8 cellular contexts compared by ENCODE assay signal in genomic region chr18:12307251-12307736, GRCh38. TPM values are rescaled to one million over a fixed set of nuclear protein-coding genes. Genes with fewer than 3 reads are reported as not detected.
A peak's percentile ranks its signal among the peaks of the same experiment; 100 is the strongest.
DNase-seq lines count a peak whose midpoint lies in the region; ATAC-seq, FAIRE-seq and TF ChIP-seq lines count a peak whose summit lies in the region.

No MANE protein-coding gene starts in this region.

- no peak for TF ChIP-seq POLR2A in A549 (IDR thresholded peaks at IDR 0.05; ENCODE audit: low read length)
- TF ChIP-seq POLR2A in vagina (IDR thresholded peaks at IDR 0.05), result peak in 1 of 2 donors; percentile 8

- peak overlapping the region; percentile 85 for H3K4me2 ChIP-seq in A549

- peak overlapping the region in 1 of 2 donors; percentile 60 for H3K9ac ChIP-seq in mucosa of rectum (ENCODE audit: low read depth in 1 of 2, low read length in 2 of 2)

- WGBS in A549 (ENCODE audit: missing lambda C conversion rate), result 91% methylated on average over 30 of the region's 30 CpGs

- H3K4me1 ChIP-seq in A549, result peaks cover 11% of the 10 kb centered on the region
- H3K4me1 ChIP-seq in mucosa of rectum (ENCODE audit: control insufficient read depth in 2 of 2, insufficient read depth in 2 of 2, low read length in 2 of 2), result peaks cover 2 to 8% of the 10 kb centered on the region in 2 donors
- H3K4me1 ChIP-seq in vagina, result peaks cover 35% of the 10 kb centered on the region

- H3K27ac ChIP-seq in A549, result peak overlapping the region; percentile 82 to 99
- H3K27ac ChIP-seq in RWPE1, result peak overlapping the region; percentile 97
- peak overlapping the region; percentile 97 for H3K27ac ChIP-seq in epithelial cell of prostate
- peak overlapping the region; percentile 83 for H3K27ac ChIP-seq in mucosa of rectum (ENCODE audit: low read depth in 2 of 2, low read length in 2 of 2)
- H3K27ac ChIP-seq in vagina, result peak overlapping the region; percentile 96

- no peak for TF ChIP-seq EP300 in A549 (IDR thresholded peaks at IDR 0.05)

- no peak for ATAC-seq in A549
- peak; percentile 19 for ATAC-seq in GM19438 (IDR thresholded peaks at IDR 0.05; ENCODE audit: low read depth, unreplicated experiment)

- no peaks in the 10 kb centered on the region for H3K36me3 ChIP-seq in mucosa of rectum (ENCODE audit: control insufficient read depth in 2 of 2, insufficient read depth in 2 of 2, low read length in 2 of 2)
- peaks cover 0 to 16% of the 10 kb centered on the region in 2 donors for H3K36me3 ChIP-seq in vagina

- intact Hi-C loops in vagina (cut with DNase I), result loop anchor here (5.0 kb wide), 1 partner anchor 350 kb away; the partner anchor contains the start of gene SPIRE1

- CTCF ChIA-PET in A549 (lab: Yijun Ruan, JAX), result interaction anchor here (1.6 to 3.8 kb wide), 3 partner anchors 21 to 36 kb away, joined by 3 to 18 read pairs (median 7); no protein-coding TSS in a partner anchor
- CTCF ChIA-PET in RWPE1 (lab: Yijun Ruan, JAX), result interaction anchor here (3.9 kb wide), 1 partner anchor 36 kb away, joined by 15 read pairs; no protein-coding TSS in a partner anchor

- no peak for TF ChIP-seq RAD21 in A549 (conservative IDR thresholded peaks at IDR 0.05 in 1 of 2, IDR thresholded peaks at IDR 0.05 in 1 of 2)

- H3K4me3 ChIP-seq in A549, result peak overlapping the region; percentile 62
- H3K4me3 ChIP-seq in mucosa of rectum (ENCODE audit: low read length in 2 of 2), result peak overlapping the region; percentile 50 to 64
- H3K4me3 ChIP-seq in vagina, result peak overlapping the region; percentile 67 to 79

- H3K9me3 ChIP-seq in A549 (peaks cover 18% of the 10 kb centered on the region), mucosa of rectum (ENCODE audit: control insufficient read depth in 2 of 2, low read length in 2 of 2) (no peaks in the 10 kb centered on the region), vagina (peaks cover 6% of the 10 kb centered on the region)

- no peak for DNase-seq in A549 (ENCODE audit: low read depth in 1 of 2, low spot score in 1 of 2)
- no peak for DNase-seq in RWPE1 (ENCODE audit: low spot score)
- DNase-seq in epithelial cell of prostate (ENCODE audit: low read depth, low spot score), result no peak
- DNase-seq in vagina (ENCODE audit: extremely low spot score in 2 of 2), result peak in 1 of 2 donors; percentile 89
- DNase-seq in NCI-H1092 treated with DMSO at 0.1 percent for 48 hours (lab: John Stamatoyannopoulos, UW), result no peak
- no peak for DNase-seq in NCI-H2029 (lab: John Stamatoyannopoulos, UW)

- FAIRE-seq in A549 (lab: Jason Lieb, UNC), result no peak

- TF ChIP-seq CTCF in A549 (IDR thresholded peaks at IDR 0.05) (no peak), RWPE1 (conservative IDR thresholded peaks at IDR 0.05; ENCODE audit: low read depth) (no peak), vagina (IDR thresholded peaks at IDR 0.05) (peak in 1 of 3 experiments; percentile 15)

- peaks cover 16 to 23% of the 10 kb centered on the region in 2 donors for H3K27me3 ChIP-seq in mucosa of rectum (ENCODE audit: control insufficient read depth in 2 of 2, insufficient read depth in 2 of 2, low read length in 2 of 2)
- H3K27me3 ChIP-seq in vagina, result no peaks in the 10 kb centered on the region

- POLR2A ChIA-PET in A549 (lab: Yijun Ruan, JAX), result interaction anchor here (0.5 to 2.4 kb wide), 2 partner anchors 32 to 35 kb away, joined by 3 to 8 read pairs; no protein-coding TSS in a partner anchor
- POLR2A ChIA-PET in RWPE1 (lab: Yijun Ruan, JAX; ENCODE audit: low non-redundant PET), result no interaction called here

TF ChIP-seq in A549, 52 proteins besides CTCF, POLR2A, EP300 and RAD21:
- TF ChIP-seq FOXS1 (CRISPR knock-in tag; IDR thresholded peaks at IDR 0.05) (no peak), RARB (CRISPR knock-in tag; IDR thresholded peaks at IDR 0.05) (no peak), GATA3 (IDR thresholded peaks at IDR 0.05; ENCODE audit: borderline replicate concordance) (no peak), ZSCAN20 (CRISPR knock-in tag; IDR thresholded peaks at IDR 0.05) (no peak), BHLHE40 (IDR thresholded peaks at IDR 0.05; ENCODE audit: low read depth, low read length) (no peak), MAZ (IDR thresholded peaks at IDR 0.05; ENCODE audit: borderline replicate concordance, low read depth, low read length) (no peak), HEYL (CRISPR knock-in tag; IDR thresholded peaks at IDR 0.05) (no peak), RCOR1 (IDR thresholded peaks at IDR 0.05; ENCODE audit: low read depth, low read length) (no peak), BCL3 (IDR thresholded peaks at IDR 0.05) (no peak), MYC (IDR thresholded peaks at IDR 0.05; ENCODE audit: borderline replicate concordance, low read length) (no peak), HMGXB4 (CRISPR knock-in tag; IDR thresholded peaks at IDR 0.05; ENCODE audit: borderline replicate concordance) (no peak), CEBPB (IDR thresholded peaks at IDR 0.05) (no peak), REST (IDR thresholded peaks at IDR 0.05) (no peak), KDM1A (IDR thresholded peaks at IDR 0.05; ENCODE audit: low read depth) (no peak), SREBF2 (IDR thresholded peaks at IDR 0.05) (no peak), CBX2 (IDR thresholded peaks at IDR 0.05; ENCODE audit: borderline replicate concordance, low read depth) (no peak), EHF (CRISPR knock-in tag; IDR thresholded peaks at IDR 0.05) (no peak)

RNA-seq across cellular contexts. Expression of gene TUBB6, which starts 0.7 kb away (rescaled TPM):
- polyA plus RNA-seq in A549 (2011; rRNA removed), result 83.7 and 88.5 TPM in 2 replicates
- 359 and 471 TPM in 2 replicates for polyA plus RNA-seq in A549 (2012; cell fraction: cytosol; rRNA removed)
- polyA plus RNA-seq in A549 (2012; cell fraction: nucleus; rRNA removed), result 409 and 668 TPM in 2 replicates
- 235 to 259 TPM (median 235 TPM) in 3 replicates for polyA plus RNA-seq in A549 (2017; fragmentation: RNase III; extraction: RNeasy Plus Mini Kit Qiagen cat#74134 plus additional on column Dnase treatment)
- 81.7 and 95.6 TPM in 2 replicates for polyA minus RNA-seq in A549 (2011; rRNA and poly(A)+ RNA removed)
- total RNA-seq in vagina, result 450 TPM

RNA-seq across cellular contexts. Expression of gene CIDEA, which starts 53.1 kb away (rescaled TPM):
- not detected in 2 replicates for polyA plus RNA-seq in A549 (2011; rRNA removed)
- polyA plus RNA-seq in A549 (2012; cell fraction: cytosol; rRNA removed), result not detected in 2 replicates
- not detected in 2 replicates for polyA plus RNA-seq in A549 (2012; cell fraction: nucleus; rRNA removed)
- not detected in 3 replicates for polyA plus RNA-seq in A549 (2017; fragmentation: RNase III; extraction: RNeasy Plus Mini Kit Qiagen cat#74134 plus additional on column Dnase treatment)
- polyA minus RNA-seq in A549 (2011; rRNA and poly(A)+ RNA removed), result not detected in 2 replicates
- 2.7 TPM for total RNA-seq in vagina
